In the genomic region with DNA sequence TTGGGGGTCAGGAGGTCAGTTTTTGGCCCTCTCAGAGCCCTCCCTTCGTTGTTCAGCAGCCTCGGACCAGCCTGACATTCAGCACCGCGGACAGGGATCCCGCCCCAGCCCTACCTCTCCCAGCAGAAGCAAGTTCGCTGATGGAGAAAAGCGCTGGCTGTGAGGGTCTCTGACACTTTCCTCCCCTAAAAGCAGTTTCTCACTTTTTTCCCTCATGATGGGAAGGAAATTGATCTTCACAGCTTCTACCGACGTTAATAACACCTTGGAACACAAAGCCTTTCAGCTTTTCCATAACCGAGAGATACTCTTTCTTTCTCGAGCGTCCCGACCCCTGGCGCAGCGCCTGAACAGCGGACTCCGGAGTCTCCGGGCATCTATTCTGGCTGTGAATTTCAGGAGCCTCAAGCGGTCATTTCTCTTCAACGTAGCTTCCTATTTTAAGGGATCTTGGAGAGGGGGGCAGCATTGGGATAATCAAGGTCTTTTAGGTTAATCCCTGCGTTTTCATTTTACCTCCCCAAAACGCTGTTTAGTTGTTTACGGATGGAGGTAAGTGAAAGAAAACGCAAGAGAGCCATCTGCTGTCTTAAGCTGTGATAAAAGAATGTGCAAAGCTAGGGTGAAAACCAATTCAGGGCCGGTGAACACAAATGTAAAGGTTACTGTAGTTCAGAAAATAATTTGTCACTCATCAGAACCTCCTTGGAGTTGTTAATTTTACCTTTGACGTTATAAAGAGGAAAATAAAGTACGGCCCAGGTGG, we compare ENCODE assay signal across 1 cellular context.
TF ChIP-seq lines count a peak whose summit lies in the region.

No MANE protein-coding gene starts in this region.

TF ChIP-seq in WTC11, 78 proteins besides CTCF, POLR2A, EP300 and RAD21 (continued from another document):
- TF ChIP-seq, protein P1, sequence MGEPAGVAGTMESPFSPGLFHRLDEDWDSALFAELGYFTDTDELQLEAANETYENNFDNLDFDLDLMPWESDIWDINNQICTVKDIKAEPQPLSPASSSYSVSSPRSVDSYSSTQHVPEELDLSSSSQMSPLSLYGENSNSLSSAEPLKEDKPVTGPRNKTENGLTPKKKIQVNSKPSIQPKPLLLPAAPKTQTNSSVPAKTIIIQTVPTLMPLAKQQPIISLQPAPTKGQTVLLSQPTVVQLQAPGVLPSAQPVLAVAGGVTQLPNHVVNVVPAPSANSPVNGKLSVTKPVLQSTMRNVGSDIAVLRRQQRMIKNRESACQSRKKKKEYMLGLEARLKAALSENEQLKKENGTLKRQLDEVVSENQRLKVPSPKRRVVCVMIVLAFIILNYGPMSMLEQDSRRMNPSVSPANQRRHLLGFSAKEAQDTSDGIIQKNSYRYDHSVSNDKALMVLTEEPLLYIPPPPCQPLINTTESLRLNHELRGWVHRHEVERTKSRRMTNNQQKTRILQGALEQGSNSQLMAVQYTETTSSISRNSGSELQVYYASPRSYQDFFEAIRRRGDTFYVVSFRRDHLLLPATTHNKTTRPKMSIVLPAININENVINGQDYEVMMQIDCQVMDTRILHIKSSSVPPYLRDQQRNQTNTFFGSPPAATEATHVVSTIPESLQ (CRISPR knock-in tag; IDR thresholded peaks at IDR 0.05), result no peak
- TF ChIP-seq, protein P2, sequence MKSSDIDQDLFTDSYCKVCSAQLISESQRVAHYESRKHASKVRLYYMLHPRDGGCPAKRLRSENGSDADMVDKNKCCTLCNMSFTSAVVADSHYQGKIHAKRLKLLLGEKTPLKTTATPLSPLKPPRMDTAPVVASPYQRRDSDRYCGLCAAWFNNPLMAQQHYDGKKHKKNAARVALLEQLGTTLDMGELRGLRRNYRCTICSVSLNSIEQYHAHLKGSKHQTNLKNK (CRISPR knock-in tag; IDR thresholded peaks at IDR 0.05), result no peak
- TF ChIP-seq, protein P3, sequence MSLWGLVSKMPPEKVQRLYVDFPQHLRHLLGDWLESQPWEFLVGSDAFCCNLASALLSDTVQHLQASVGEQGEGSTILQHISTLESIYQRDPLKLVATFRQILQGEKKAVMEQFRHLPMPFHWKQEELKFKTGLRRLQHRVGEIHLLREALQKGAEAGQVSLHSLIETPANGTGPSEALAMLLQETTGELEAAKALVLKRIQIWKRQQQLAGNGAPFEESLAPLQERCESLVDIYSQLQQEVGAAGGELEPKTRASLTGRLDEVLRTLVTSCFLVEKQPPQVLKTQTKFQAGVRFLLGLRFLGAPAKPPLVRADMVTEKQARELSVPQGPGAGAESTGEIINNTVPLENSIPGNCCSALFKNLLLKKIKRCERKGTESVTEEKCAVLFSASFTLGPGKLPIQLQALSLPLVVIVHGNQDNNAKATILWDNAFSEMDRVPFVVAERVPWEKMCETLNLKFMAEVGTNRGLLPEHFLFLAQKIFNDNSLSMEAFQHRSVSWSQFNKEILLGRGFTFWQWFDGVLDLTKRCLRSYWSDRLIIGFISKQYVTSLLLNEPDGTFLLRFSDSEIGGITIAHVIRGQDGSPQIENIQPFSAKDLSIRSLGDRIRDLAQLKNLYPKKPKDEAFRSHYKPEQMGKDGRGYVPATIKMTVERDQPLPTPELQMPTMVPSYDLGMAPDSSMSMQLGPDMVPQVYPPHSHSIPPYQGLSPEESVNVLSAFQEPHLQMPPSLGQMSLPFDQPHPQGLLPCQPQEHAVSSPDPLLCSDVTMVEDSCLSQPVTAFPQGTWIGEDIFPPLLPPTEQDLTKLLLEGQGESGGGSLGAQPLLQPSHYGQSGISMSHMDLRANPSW (CRISPR knock-in tag; conservative IDR thresholded peaks at IDR 0.05; ENCODE audit: low read depth), result no peak
- TF ChIP-seq NR1H2 (CRISPR knock-in tag; IDR thresholded peaks at IDR 0.05) (no peak), TEAD4 (CRISPR knock-in tag; IDR thresholded peaks at IDR 0.05) (peak; percentile 57; the same call in 1 of the 2 replicates), SP1 (CRISPR knock-in tag; conservative IDR thresholded peaks at IDR 0.05) (no peak), TP53 (CRISPR knock-in tag; IDR thresholded peaks at IDR 0.05) (no peak), JAZF1 (CRISPR knock-in tag; IDR thresholded peaks at IDR 0.05) (no peak), ZNF138 (CRISPR knock-in tag; conservative IDR thresholded peaks at IDR 0.05) (no peak; the same call in 1 of the 2 replicates), ZNF423 (CRISPR knock-in tag; IDR thresholded peaks at IDR 0.05) (no peak), MYBL2 (CRISPR knock-in tag; IDR thresholded peaks at IDR 0.05) (no peak), KAT7 (CRISPR knock-in tag; IDR thresholded peaks at IDR 0.05; ENCODE audit: borderline replicate concordance) (no peak), IRF2 (CRISPR knock-in tag; IDR thresholded peaks at IDR 0.05; ENCODE audit: borderline replicate concordance, low read depth) (no peak), FOXK1 (CRISPR knock-in tag; IDR thresholded peaks at IDR 0.05) (no peak), ZNF671 (CRISPR knock-in tag; IDR thresholded peaks at IDR 0.05) (no peak), OVOL2 (CRISPR knock-in tag; IDR thresholded peaks at IDR 0.05; ENCODE audit: borderline replicate concordance) (no peak), ZNF396 (CRISPR knock-in tag; IDR thresholded peaks at IDR 0.05; ENCODE audit: borderline replicate concordance) (no peak), EMX1 (CRISPR knock-in tag; IDR thresholded peaks at IDR 0.05) (no peak), CREB1 (CRISPR knock-in tag; IDR thresholded peaks at IDR 0.05) (no peak), NFYB (CRISPR knock-in tag; conservative IDR thresholded peaks at IDR 0.05; ENCODE audit: low read depth) (no peak), HMGA2 (CRISPR knock-in tag; IDR thresholded peaks at IDR 0.05) (no peak), RORB (CRISPR knock-in tag; IDR thresholded peaks at IDR 0.05) (no peak), ELF4 (CRISPR knock-in tag; IDR thresholded peaks at IDR 0.05; ENCODE audit: low read depth) (no peak), ZNF121 (CRISPR knock-in tag; IDR thresholded peaks at IDR 0.05) (no peak), CBFB (CRISPR knock-in tag; IDR thresholded peaks at IDR 0.05; ENCODE audit: low read depth) (no peak)
- TF ChIP-seq, protein P4, sequence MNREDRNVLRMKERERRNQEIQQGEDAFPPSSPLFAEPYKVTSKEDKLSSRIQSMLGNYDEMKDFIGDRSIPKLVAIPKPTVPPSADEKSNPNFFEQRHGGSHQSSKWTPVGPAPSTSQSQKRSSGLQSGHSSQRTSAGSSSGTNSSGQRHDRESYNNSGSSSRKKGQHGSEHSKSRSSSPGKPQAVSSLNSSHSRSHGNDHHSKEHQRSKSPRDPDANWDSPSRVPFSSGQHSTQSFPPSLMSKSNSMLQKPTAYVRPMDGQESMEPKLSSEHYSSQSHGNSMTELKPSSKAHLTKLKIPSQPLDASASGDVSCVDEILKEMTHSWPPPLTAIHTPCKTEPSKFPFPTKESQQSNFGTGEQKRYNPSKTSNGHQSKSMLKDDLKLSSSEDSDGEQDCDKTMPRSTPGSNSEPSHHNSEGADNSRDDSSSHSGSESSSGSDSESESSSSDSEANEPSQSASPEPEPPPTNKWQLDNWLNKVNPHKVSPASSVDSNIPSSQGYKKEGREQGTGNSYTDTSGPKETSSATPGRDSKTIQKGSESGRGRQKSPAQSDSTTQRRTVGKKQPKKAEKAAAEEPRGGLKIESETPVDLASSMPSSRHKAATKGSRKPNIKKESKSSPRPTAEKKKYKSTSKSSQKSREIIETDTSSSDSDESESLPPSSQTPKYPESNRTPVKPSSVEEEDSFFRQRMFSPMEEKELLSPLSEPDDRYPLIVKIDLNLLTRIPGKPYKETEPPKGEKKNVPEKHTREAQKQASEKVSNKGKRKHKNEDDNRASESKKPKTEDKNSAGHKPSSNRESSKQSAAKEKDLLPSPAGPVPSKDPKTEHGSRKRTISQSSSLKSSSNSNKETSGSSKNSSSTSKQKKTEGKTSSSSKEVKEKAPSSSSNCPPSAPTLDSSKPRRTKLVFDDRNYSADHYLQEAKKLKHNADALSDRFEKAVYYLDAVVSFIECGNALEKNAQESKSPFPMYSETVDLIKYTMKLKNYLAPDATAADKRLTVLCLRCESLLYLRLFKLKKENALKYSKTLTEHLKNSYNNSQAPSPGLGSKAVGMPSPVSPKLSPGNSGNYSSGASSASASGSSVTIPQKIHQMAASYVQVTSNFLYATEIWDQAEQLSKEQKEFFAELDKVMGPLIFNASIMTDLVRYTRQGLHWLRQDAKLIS (CRISPR knock-in tag; IDR thresholded peaks at IDR 0.05; ENCODE audit: borderline replicate concordance), result no peak
- TF ChIP-seq, protein P5, sequence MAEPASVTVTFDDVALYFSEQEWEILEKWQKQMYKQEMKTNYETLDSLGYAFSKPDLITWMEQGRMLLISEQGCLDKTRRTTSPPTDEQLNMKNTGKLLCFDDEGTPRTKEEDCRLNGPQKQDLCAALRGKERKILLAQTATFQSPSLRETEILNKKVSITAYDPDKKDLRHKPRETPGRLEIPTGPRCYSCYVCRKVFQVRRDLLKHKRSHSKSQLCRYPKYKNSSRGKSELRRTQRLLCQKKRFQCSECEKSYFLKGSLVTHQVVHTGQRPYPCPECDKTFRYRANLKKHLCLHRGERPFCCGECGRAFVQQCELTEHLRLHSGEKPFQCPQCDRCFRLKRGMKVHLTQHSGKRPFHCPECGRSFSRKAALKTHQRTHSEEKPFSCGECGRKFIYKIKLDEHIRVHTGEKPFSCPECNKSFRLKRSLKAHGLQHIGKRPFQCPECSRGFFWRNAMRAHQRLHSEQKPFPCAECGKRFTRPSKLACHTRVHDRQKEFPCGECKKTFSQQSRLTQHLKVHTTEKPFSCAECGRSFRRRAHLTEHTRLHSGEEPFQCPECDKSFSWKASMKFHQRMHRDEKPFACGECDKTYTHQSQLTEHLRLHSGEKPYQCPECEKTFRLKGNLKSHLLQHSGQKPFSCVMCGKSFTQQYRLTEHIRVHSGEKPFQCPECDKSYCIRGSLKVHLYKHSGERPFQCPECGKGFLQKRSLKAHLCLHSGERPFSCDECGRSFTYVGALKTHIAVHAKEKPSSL (CRISPR knock-in tag; conservative IDR thresholded peaks at IDR 0.05), result no peak
- TF ChIP-seq, protein P6, sequence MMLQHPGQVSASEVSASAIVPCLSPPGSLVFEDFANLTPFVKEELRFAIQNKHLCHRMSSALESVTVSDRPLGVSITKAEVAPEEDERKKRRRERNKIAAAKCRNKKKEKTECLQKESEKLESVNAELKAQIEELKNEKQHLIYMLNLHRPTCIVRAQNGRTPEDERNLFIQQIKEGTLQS (CRISPR knock-in tag; conservative IDR thresholded peaks at IDR 0.05), result no peak
- TF ChIP-seq, protein P7, sequence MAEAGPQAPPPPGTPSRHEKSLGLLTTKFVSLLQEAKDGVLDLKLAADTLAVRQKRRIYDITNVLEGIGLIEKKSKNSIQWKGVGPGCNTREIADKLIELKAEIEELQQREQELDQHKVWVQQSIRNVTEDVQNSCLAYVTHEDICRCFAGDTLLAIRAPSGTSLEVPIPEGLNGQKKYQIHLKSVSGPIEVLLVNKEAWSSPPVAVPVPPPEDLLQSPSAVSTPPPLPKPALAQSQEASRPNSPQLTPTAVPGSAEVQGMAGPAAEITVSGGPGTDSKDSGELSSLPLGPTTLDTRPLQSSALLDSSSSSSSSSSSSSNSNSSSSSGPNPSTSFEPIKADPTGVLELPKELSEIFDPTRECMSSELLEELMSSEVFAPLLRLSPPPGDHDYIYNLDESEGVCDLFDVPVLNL (CRISPR knock-in tag; IDR thresholded peaks at IDR 0.05; ENCODE audit: borderline replicate concordance, low read depth), result no peak
- TF ChIP-seq, protein P8, sequence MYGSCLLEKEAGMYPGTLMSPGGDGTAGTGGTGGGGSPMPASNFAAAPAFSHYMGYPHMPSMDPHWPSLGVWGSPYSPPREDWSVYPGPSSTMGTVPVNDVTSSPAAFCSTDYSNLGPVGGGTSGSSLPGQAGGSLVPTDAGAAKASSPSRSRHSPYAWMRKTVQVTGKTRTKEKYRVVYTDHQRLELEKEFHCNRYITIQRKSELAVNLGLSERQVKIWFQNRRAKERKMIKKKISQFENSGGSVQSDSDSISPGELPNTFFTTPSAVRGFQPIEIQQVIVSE (CRISPR knock-in tag; IDR thresholded peaks at IDR 0.05; ENCODE audit: borderline replicate concordance), result no peak
- TF ChIP-seq, protein P9, sequence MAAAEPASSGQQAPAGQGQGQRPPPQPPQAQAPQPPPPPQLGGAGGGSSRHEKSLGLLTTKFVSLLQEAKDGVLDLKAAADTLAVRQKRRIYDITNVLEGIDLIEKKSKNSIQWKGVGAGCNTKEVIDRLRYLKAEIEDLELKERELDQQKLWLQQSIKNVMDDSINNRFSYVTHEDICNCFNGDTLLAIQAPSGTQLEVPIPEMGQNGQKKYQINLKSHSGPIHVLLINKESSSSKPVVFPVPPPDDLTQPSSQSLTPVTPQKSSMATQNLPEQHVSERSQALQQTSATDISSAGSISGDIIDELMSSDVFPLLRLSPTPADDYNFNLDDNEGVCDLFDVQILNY (CRISPR knock-in tag; IDR thresholded peaks at IDR 0.05), result no peak
- TF ChIP-seq, protein P10, sequence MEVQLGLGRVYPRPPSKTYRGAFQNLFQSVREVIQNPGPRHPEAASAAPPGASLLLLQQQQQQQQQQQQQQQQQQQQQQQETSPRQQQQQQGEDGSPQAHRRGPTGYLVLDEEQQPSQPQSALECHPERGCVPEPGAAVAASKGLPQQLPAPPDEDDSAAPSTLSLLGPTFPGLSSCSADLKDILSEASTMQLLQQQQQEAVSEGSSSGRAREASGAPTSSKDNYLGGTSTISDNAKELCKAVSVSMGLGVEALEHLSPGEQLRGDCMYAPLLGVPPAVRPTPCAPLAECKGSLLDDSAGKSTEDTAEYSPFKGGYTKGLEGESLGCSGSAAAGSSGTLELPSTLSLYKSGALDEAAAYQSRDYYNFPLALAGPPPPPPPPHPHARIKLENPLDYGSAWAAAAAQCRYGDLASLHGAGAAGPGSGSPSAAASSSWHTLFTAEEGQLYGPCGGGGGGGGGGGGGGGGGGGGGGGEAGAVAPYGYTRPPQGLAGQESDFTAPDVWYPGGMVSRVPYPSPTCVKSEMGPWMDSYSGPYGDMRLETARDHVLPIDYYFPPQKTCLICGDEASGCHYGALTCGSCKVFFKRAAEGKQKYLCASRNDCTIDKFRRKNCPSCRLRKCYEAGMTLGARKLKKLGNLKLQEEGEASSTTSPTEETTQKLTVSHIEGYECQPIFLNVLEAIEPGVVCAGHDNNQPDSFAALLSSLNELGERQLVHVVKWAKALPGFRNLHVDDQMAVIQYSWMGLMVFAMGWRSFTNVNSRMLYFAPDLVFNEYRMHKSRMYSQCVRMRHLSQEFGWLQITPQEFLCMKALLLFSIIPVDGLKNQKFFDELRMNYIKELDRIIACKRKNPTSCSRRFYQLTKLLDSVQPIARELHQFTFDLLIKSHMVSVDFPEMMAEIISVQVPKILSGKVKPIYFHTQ (CRISPR knock-in tag; IDR thresholded peaks at IDR 0.05), result no peak
